8 cellular contexts compared by ENCODE assay signal in genomic region chr17:27756467-27757371, GRCh38. TPM values are rescaled to one million over a fixed set of nuclear protein-coding genes. Genes with fewer than 3 reads are reported as not detected.
DNase-seq lines count a peak whose midpoint lies in the region; ATAC-seq and TF ChIP-seq lines count a peak whose summit lies in the region.

No MANE protein-coding gene starts in this region.

- DNase-seq in activated CD4-positive, CD25-positive, alpha-beta regulatory T cell (lab: John Stamatoyannopoulos, UW) = peak in 3 of 4 experiments; percentile 8 to 36 (median 13)
- peak; percentile 65 for DNase-seq in NCI-H460 (ENCODE audit: extremely low read depth, low read depth)
- DNase-seq in activated T-cell treated with anti-CD3 and anti-CD28 coated beads for 48 hours (ENCODE audit: low read depth) = peak; percentile 39
- DNase-seq in fibroblast of the aortic adventitia (ENCODE audit: low read depth) = peak; percentile 64
- DNase-seq in pons (ENCODE audit: low spot score) = peak; percentile 54

- no peak for ATAC-seq in activated CD4-positive, CD25-positive, alpha-beta regulatory T cell treated with anti-CD3 and anti-CD28 coated beads, Interleukin-2, amount 50 U/mL, for 24 hours
- ATAC-seq in HG03097 (IDR thresholded peaks at IDR 0.05; ENCODE audit: low FRiP score, unreplicated experiment) (no peak), GM21515 (IDR thresholded peaks at IDR 0.05; ENCODE audit: unreplicated experiment) (no peak)

- H3K4me3 ChIP-seq in fibroblast of the aortic adventitia (ENCODE audit: low read depth, low read length) = no peak overlapping the region

- peak; percentile 84 for TF ChIP-seq CTCF in fibroblast of the aortic adventitia (IDR thresholded peaks at IDR 0.05; ENCODE audit: insufficient read depth, low read length)

RNA-seq across cellular contexts. Expression of gene NOS2, which starts 43.6 kb away (rescaled TPM):
- total RNA-seq in NCI-H460 (2014; rRNA removed; shearing (Covaris generic)) = not detected in 2 replicates
- polyA plus RNA-seq in NCI-H460 (2014; cell fraction: nucleus; rRNA removed) = 0.04 and 0.11 TPM in 2 replicates
- total RNA-seq in fibroblast of the aortic adventitia (ENCODE audit: low replicate concordance) = 0.16 TPM in 1 of 2 replicates, not detected in the other

Comparison
In these comparisons a context has a peak if more than half of its experiments do, and no peak if none do; other contexts are left out.
1. DNase-seq: peak in every context shown above with its lines; median percentile 65 in NCI-H460; 64 in fibroblast of the aortic adventitia; 54 in pons; 39 in activated T-cell treated with anti-CD3 and anti-CD28 coated beads for 48 hours; 13 in activated CD4-positive, CD25-positive, alpha-beta regulatory T cell.